In genomic region chr2:218369374-218369773, GRCh38 we compare ENCODE assay signal across 2 cellular contexts.
TF ChIP-seq lines count a peak whose summit lies in the region.

No MANE protein-coding gene starts in this region.

TF ChIP-seq in GM23338, 12 proteins besides CTCF, POLR2A, EP300 and RAD21 (continued from another document):
- no peak for TF ChIP-seq STAT1 (IDR thresholded peaks at IDR 0.05; ENCODE audit: unreplicated experiment)
- TF ChIP-seq, protein P1, sequence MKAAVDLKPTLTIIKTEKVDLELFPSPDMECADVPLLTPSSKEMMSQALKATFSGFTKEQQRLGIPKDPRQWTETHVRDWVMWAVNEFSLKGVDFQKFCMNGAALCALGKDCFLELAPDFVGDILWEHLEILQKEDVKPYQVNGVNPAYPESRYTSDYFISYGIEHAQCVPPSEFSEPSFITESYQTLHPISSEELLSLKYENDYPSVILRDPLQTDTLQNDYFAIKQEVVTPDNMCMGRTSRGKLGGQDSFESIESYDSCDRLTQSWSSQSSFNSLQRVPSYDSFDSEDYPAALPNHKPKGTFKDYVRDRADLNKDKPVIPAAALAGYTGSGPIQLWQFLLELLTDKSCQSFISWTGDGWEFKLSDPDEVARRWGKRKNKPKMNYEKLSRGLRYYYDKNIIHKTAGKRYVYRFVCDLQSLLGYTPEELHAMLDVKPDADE (IDR thresholded peaks at IDR 0.05) = no peak
- no peak for TF ChIP-seq CREB1 (CRISPR knock-in tag; IDR thresholded peaks at IDR 0.05; ENCODE audit: low read depth)
- TF ChIP-seq JUNB (IDR thresholded peaks at IDR 0.05; ENCODE audit: unreplicated experiment) = no peak
- no peak for TF ChIP-seq NANOG (IDR thresholded peaks at IDR 0.05; ENCODE audit: borderline replicate concordance)
- no peak for TF ChIP-seq ZNF462 (CRISPR knock-in tag; IDR thresholded peaks at IDR 0.05)
- no peak for TF ChIP-seq EZH2 (IDR thresholded peaks at IDR 0.05; ENCODE audit: low read depth, unreplicated experiment)

TF ChIP-seq in WTC11, 78 proteins besides CTCF, POLR2A, EP300 and RAD21 (continued from another document):
- TF ChIP-seq, protein P2, sequence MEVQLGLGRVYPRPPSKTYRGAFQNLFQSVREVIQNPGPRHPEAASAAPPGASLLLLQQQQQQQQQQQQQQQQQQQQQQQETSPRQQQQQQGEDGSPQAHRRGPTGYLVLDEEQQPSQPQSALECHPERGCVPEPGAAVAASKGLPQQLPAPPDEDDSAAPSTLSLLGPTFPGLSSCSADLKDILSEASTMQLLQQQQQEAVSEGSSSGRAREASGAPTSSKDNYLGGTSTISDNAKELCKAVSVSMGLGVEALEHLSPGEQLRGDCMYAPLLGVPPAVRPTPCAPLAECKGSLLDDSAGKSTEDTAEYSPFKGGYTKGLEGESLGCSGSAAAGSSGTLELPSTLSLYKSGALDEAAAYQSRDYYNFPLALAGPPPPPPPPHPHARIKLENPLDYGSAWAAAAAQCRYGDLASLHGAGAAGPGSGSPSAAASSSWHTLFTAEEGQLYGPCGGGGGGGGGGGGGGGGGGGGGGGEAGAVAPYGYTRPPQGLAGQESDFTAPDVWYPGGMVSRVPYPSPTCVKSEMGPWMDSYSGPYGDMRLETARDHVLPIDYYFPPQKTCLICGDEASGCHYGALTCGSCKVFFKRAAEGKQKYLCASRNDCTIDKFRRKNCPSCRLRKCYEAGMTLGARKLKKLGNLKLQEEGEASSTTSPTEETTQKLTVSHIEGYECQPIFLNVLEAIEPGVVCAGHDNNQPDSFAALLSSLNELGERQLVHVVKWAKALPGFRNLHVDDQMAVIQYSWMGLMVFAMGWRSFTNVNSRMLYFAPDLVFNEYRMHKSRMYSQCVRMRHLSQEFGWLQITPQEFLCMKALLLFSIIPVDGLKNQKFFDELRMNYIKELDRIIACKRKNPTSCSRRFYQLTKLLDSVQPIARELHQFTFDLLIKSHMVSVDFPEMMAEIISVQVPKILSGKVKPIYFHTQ (CRISPR knock-in tag; IDR thresholded peaks at IDR 0.05) = no peak
- TF ChIP-seq, protein P3, sequence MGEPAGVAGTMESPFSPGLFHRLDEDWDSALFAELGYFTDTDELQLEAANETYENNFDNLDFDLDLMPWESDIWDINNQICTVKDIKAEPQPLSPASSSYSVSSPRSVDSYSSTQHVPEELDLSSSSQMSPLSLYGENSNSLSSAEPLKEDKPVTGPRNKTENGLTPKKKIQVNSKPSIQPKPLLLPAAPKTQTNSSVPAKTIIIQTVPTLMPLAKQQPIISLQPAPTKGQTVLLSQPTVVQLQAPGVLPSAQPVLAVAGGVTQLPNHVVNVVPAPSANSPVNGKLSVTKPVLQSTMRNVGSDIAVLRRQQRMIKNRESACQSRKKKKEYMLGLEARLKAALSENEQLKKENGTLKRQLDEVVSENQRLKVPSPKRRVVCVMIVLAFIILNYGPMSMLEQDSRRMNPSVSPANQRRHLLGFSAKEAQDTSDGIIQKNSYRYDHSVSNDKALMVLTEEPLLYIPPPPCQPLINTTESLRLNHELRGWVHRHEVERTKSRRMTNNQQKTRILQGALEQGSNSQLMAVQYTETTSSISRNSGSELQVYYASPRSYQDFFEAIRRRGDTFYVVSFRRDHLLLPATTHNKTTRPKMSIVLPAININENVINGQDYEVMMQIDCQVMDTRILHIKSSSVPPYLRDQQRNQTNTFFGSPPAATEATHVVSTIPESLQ (CRISPR knock-in tag; IDR thresholded peaks at IDR 0.05) = no peak
- TF ChIP-seq IRF2 (CRISPR knock-in tag; IDR thresholded peaks at IDR 0.05; ENCODE audit: borderline replicate concordance, low read depth) (no peak), ZNF121 (CRISPR knock-in tag; IDR thresholded peaks at IDR 0.05) (peak; percentile 55; the same call in 1 of the 2 replicates)
TF ChIP-seq in WTC11: peak in this region for 1.
